ENCODE assay signal across 1 cellular context in the genomic region with DNA sequence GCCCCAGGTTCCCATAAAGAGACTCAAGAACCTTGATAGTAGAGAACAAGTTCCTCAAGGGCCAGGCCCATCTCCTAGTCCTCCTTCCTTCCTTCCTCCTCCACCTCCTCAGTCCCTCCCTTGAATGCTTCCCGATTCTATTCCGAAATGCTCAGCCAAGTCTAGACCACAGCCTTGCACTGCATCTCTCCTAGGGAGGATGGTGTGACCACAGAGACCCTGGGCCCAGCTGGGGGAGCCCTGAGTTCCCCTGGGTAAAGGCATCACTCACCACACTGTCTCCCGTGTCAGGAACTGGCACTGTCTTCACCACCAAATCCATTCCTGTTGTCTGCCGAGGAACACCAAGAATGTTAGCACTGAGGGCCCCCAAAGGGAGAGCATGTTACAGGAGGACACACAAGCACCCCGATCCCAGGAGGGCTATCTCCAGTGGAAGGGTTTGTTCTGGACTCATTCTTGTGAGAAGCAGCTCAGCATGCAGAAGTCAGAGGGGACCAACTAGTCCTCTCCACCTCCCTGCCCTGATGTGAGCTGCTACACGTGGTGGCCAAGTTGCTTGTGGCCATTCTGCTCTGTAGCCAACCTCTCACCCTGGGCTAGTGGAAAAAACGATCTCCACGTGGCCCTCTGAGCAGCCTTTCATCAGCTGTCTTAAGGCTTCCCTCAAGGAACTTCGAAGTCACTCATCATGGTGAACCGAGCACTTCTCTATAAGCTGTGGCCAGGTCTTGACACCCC.
TF ChIP-seq lines count a peak whose summit lies in the region.

No MANE protein-coding gene starts in this region.

TF ChIP-seq in WTC11, 78 proteins besides CTCF, POLR2A, EP300 and RAD21 (continued from another document):
- TF ChIP-seq, protein P1, sequence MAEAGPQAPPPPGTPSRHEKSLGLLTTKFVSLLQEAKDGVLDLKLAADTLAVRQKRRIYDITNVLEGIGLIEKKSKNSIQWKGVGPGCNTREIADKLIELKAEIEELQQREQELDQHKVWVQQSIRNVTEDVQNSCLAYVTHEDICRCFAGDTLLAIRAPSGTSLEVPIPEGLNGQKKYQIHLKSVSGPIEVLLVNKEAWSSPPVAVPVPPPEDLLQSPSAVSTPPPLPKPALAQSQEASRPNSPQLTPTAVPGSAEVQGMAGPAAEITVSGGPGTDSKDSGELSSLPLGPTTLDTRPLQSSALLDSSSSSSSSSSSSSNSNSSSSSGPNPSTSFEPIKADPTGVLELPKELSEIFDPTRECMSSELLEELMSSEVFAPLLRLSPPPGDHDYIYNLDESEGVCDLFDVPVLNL (CRISPR knock-in tag; IDR thresholded peaks at IDR 0.05; ENCODE audit: borderline replicate concordance, low read depth), result no peak
- TF ChIP-seq HMGA2 (CRISPR knock-in tag; IDR thresholded peaks at IDR 0.05), result no peak
